Comparison of ENCODE assay signal across 8 cellular contexts in genomic region chr7:141785711-141786552, GRCh38. TPM values are rescaled to one million over a fixed set of nuclear protein-coding genes. Genes with fewer than 3 reads are reported as not detected.
DNase-seq lines count a peak whose midpoint lies in the region; ATAC-seq lines count a peak whose summit lies in the region.

No MANE protein-coding gene starts in this region.

- H3K36me3 Mint-ChIP-seq in memory B cell = peaks cover 11% of the 10 kb centered on the region

- DNase-seq in activated gamma-delta T cell treated with Interleukin-2 at 50 U/mL for 16 hours (peak; percentile 11), activated gamma-delta T cell (lab: John Stamatoyannopoulos, UW) (no peak), MG63 (peak; percentile 1), SHP77 (lab: John Stamatoyannopoulos, UW) (peak; percentile 49 to 68), dermis microvascular lymphatic vessel endothelial cell (ENCODE audit: low read depth in 2 of 2) (peak; percentile 34 to 75), memory B cell (ENCODE audit: low spot score in 2 of 2) (peak in 1 of 2 donors; percentile 7), GOT3 (lab: John Stamatoyannopoulos, UW) (no peak)

- H3K27me3 Mint-ChIP-seq in memory B cell = no peaks in the 10 kb centered on the region

- H3K9me3 Mint-ChIP-seq in memory B cell = no peaks in the 10 kb centered on the region

- no peaks in the 10 kb centered on the region for H3K9me3 ChIP-seq in MG63

- H3K4me1 Mint-ChIP-seq in memory B cell = peaks cover 2% of the 10 kb centered on the region

- ATAC-seq in GM21825 (IDR thresholded peaks at IDR 0.05; ENCODE audit: unreplicated experiment) (peak; percentile 86), memory B cell (ENCODE audit: low read depth) (peak; percentile 59)

- H3K27me3 ChIP-seq in MG63 = no peaks in the 10 kb centered on the region

- no peak overlapping the region for H3K27ac Mint-ChIP-seq in memory B cell

- no peaks in the 10 kb centered on the region for H3K36me3 ChIP-seq in MG63

- H3K4me3 ChIP-seq in MG63 = no peak overlapping the region

- H3K4me3 Mint-ChIP-seq in memory B cell = no peak overlapping the region

RNA-seq across cellular contexts. Expression of gene TAS2R5, which starts 4.1 kb away (rescaled TPM):
- not detected in 2 replicates for total RNA-seq in MG63 (2014; rRNA removed; shearing (Covaris generic); ENCODE audit: low replicate concordance)
- 0.26 and 0.51 TPM in 2 replicates for total RNA-seq in dermis microvascular lymphatic vessel endothelial cell

RNA-seq across cellular contexts. Expression of gene TAS2R4, which starts 9.5 kb away (rescaled TPM):
- not detected in 2 replicates for total RNA-seq in MG63 (2014; rRNA removed; shearing (Covaris generic); ENCODE audit: low replicate concordance)
- 0.26 and 0.51 TPM in 2 replicates for total RNA-seq in dermis microvascular lymphatic vessel endothelial cell

RNA-seq across cellular contexts. Expression of gene TAS2R3, which starts 22.0 kb away (rescaled TPM):
- not detected in 2 replicates for total RNA-seq in MG63 (2014; rRNA removed; shearing (Covaris generic); ENCODE audit: low replicate concordance)
- 0.26 and 0.89 TPM in 2 replicates for total RNA-seq in dermis microvascular lymphatic vessel endothelial cell

RNA-seq across cellular contexts. Expression of gene SSBP1, which starts 47.8 kb away (rescaled TPM):
- total RNA-seq in MG63 (2014; rRNA removed; shearing (Covaris generic); ENCODE audit: low replicate concordance) = 135 and 212 TPM in 2 replicates
- 84.1 and 132 TPM in 2 replicates for total RNA-seq in dermis microvascular lymphatic vessel endothelial cell

RNA-seq across cellular contexts. Expression of gene PRSS37, which starts 55.4 kb away (rescaled TPM):
- total RNA-seq in MG63 (2014; rRNA removed; shearing (Covaris generic); ENCODE audit: low replicate concordance) = not detected in 2 replicates
- total RNA-seq in dermis microvascular lymphatic vessel endothelial cell = not detected in 2 replicates

Comparison
In these comparisons a context has a peak if more than half of its experiments do, and no peak if none do; other contexts are left out.
1. DNase-seq: peak in activated gamma-delta T cell treated with Interleukin-2 at 50 U/mL for 16 hours (single experiment), MG63 (single experiment), SHP77 (2 of 2) and dermis microvascular lymphatic vessel endothelial cell (2 of 2); none in activated gamma-delta T cell (single experiment) and GOT3 (single experiment).